ENCODE assay signal across 12 cellular contexts in the genomic region with DNA sequence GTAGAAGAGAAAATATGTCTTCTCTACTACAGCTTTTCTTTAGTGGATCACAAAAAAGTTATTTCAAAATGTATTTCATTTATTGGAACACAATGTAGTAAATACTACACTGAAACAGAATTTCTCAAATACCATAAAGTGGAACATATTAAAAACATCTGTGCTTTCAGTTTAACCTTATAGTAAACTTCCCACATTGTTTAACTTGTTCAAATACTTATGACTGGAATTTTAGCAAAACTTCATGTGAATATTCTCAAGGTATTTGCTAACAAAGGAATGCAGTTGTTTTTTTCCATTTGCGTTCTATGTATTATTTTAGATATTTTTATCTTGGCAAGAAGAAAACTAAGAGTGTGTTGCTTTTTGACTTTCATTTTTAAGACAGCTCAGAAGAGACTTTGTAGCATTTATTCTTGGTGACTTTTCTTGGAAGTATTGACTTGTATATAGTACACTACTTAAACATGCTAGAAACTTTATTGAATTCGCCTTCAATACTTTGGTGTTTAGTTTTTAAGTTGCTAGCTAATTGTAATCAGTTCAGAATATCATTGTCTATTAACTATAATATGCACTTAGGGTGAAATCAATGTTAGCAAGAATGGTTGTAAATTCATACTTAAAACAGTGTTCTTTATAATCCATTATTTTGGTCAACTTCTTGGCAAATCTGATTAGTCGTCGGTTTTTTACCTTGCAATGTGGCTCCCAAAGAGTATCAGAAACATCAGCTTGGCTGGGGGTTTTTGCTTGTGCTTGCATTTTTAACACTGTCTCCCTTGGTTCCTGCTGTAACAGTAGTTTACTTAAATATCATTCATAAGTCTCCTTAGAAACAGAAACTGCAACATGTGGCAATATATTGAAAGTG. TPM values are rescaled to one million over a fixed set of nuclear protein-coding genes. Genes with fewer than 3 reads are reported as not detected.
DNase-seq lines count a peak whose midpoint lies in the region; ATAC-seq, FAIRE-seq and TF ChIP-seq lines count a peak whose summit lies in the region.
"Had no signal": no experiment of that assay in that cellular context is flagged by ENCODE, and none has a peak within 500 bp of the region (broad histone marks: within the 10 kb centered on the region; RNA-seq: fewer than 3 reads in every experiment).

No MANE protein-coding gene starts in this region.

- TF ChIP-seq CTCF in astrocyte (IDR thresholded peaks at IDR 0.05; ENCODE audit: insufficient read depth, low read depth, low read length) = no peak
- TF ChIP-seq CTCF in parathyroid adenoma (IDR thresholded peaks at IDR 0.05) = no peak

- ATAC-seq in HG02678 (IDR thresholded peaks at IDR 0.05; ENCODE audit: unreplicated experiment) (peak; percentile 31), GM18505 (IDR thresholded peaks at IDR 0.05; ENCODE audit: unreplicated experiment) (no peak)

- H3K9me3 ChIP-seq in astrocyte (ENCODE audit: insufficient read depth, low read depth, low read length) = no peaks in the 10 kb centered on the region
- H3K9me3 ChIP-seq in parathyroid adenoma (ENCODE audit: control insufficient read depth, low read length) = no peaks in the 10 kb centered on the region
- H3K9me3 ChIP-seq in SJCRH30 (replicated peaks) = no peaks in the 10 kb centered on the region
- H3K9me3 ChIP-seq: neutrophil had no signal

- H3K27me3 ChIP-seq in astrocyte (ENCODE audit: insufficient read depth, low read length) = no peaks in the 10 kb centered on the region
- H3K27me3 ChIP-seq in parathyroid adenoma (ENCODE audit: control insufficient read depth, insufficient read depth, low read length) = no peaks in the 10 kb centered on the region
- no peaks in the 10 kb centered on the region for H3K27me3 ChIP-seq in SJCRH30

- FAIRE-seq in astrocyte (lab: Jason Lieb, UNC) = no peak

- peak overlapping the region; percentile 55 for H3K4me3 ChIP-seq in GM08714 (ENCODE audit: low read length)
- no peak overlapping the region for H3K4me3 ChIP-seq in astrocyte (ENCODE audit: insufficient read depth, low read depth, low read length)
- peak overlapping the region; percentile 19 for H3K4me3 ChIP-seq in parathyroid adenoma (ENCODE audit: low read depth, low read length)
- no peak overlapping the region for H3K4me3 ChIP-seq in SJCRH30

- H3K36me3 Mint-ChIP-seq in astrocyte (ENCODE audit: low read depth, unreplicated experiment) = no peaks in the 10 kb centered on the region

- peaks cover 45% of the 10 kb centered on the region for H3K4me1 ChIP-seq in astrocyte (ENCODE audit: insufficient read depth, low read length)
- peaks cover 21% of the 10 kb centered on the region for H3K4me1 ChIP-seq in parathyroid adenoma
- peaks cover 19% of the 10 kb centered on the region for H3K4me1 ChIP-seq in SJCRH30

- H2AFZ ChIP-seq in astrocyte (ENCODE audit: low read depth, low read length) (no peak overlapping the region), parathyroid adenoma (peak overlapping the region; percentile 28)

- peak; percentile 65 for DNase-seq in astrocyte (ENCODE audit: low read depth)
- no peak for DNase-seq in kidney glomerular epithelial cell (lab: John Stamatoyannopoulos, UW)
- DNase-seq in NCI-H774 (lab: John Stamatoyannopoulos, UW) = no peak
- no peak for DNase-seq in SJCRH30
- DNase-seq: amniotic stem cell, DMS153, head of caudate nucleus had no signal

- H3K4me2 ChIP-seq in astrocyte (ENCODE audit: low read length) (peak overlapping the region; percentile 29), parathyroid adenoma (ENCODE audit: low read length) (peak overlapping the region; percentile 11)

- peaks cover 45% of the 10 kb centered on the region for H3K4me1 Mint-ChIP-seq in astrocyte (ENCODE audit: low read depth, unreplicated experiment)

- H3K79me2 ChIP-seq in astrocyte (ENCODE audit: insufficient read depth, low read length) (peaks cover 1% of the 10 kb centered on the region), parathyroid adenoma (no peaks in the 10 kb centered on the region)

- TF ChIP-seq POLR2A in GM18505 (IDR thresholded peaks at IDR 0.05; ENCODE audit: borderline replicate concordance, extremely low read depth, insufficient read depth, insufficient read length) = no peak

- H3K4me3 Mint-ChIP-seq in astrocyte (ENCODE audit: unreplicated experiment) = peak overlapping the region; percentile 51

- H4K20me1 ChIP-seq in astrocyte (ENCODE audit: insufficient read depth, low read length) = no peaks in the 10 kb centered on the region

- no peaks in the 10 kb centered on the region for H3K9me3 Mint-ChIP-seq in astrocyte (ENCODE audit: unreplicated experiment)

- no peaks in the 10 kb centered on the region for H3K36me3 ChIP-seq in astrocyte (ENCODE audit: insufficient read depth, low read length)
- H3K36me3 ChIP-seq in parathyroid adenoma (ENCODE audit: control insufficient read depth, insufficient read depth, low read length) = no peaks in the 10 kb centered on the region
- H3K36me3 ChIP-seq in SJCRH30 = no peaks in the 10 kb centered on the region
- H3K36me3 ChIP-seq: neutrophil had no signal

- H3K9ac ChIP-seq in astrocyte (ENCODE audit: low read length) = no peak overlapping the region
- no peak overlapping the region for H3K9ac ChIP-seq in parathyroid adenoma

- no peak overlapping the region for H3K27ac Mint-ChIP-seq in astrocyte (ENCODE audit: unreplicated experiment)

- H3K27ac ChIP-seq in astrocyte (ENCODE audit: low read depth, low read length) (no peak overlapping the region), parathyroid adenoma (peak overlapping the region; percentile 49), SJCRH30 (no peak overlapping the region)
- H3K27ac ChIP-seq: neutrophil had no signal

- H3K27me3 Mint-ChIP-seq in astrocyte (ENCODE audit: low read depth, unreplicated experiment) = no peaks in the 10 kb centered on the region

RNA-seq across cellular contexts. Expression of a gene that starts 5.0 kb away (rescaled TPM):
- total RNA-seq in astrocyte = 65.7 and 73.8 TPM in 2 replicates
- 194 and 212 TPM in 2 replicates for total RNA-seq in SJCRH30 (2014; rRNA removed; shearing (Covaris generic))

RNA-seq across cellular contexts. Expression of a gene that starts 43.4 kb away (rescaled TPM):
- 0.26 and 0.98 TPM in 2 replicates for total RNA-seq in astrocyte
- total RNA-seq in SJCRH30 (2014; rRNA removed; shearing (Covaris generic)) = 1.7 and 1.8 TPM in 2 replicates

Comparison
In these comparisons a context has a peak if more than half of its experiments do, and no peak if none do; other contexts are left out.
1. H3K4me3 ChIP-seq: peak in GM08714 (single experiment) and parathyroid adenoma (single experiment); none in astrocyte (single experiment) and SJCRH30 (single experiment).